ENCODE assay signal across 8 cellular contexts in genomic region chr1:93909146-93910050, GRCh38. TPM values are rescaled to one million over a fixed set of nuclear protein-coding genes. Genes with fewer than 3 reads are reported as not detected.
DNase-seq lines count a peak whose midpoint lies in the region; ATAC-seq and TF ChIP-seq lines count a peak whose summit lies in the region.

Gene GCLM (minus strand): TSS chr1:93909430. CDS start chr1:93909163, 267 bp downstream.

- in situ Hi-C loops in transverse colon (cut with MboI; ENCODE audit: low pct_ligation_motif_present in 1 of 4, low pct_unique_long_range_greater_than_20kb in 1 of 4, low sequenced_read_pairs in 3 of 4): no loop called here

- no peaks in the 10 kb centered on the region for H4K20me1 ChIP-seq in SU-DHL-6 (ENCODE audit: low read depth, low read length)

- no peaks in the 10 kb centered on the region for H3K36me3 ChIP-seq in SU-DHL-6 (ENCODE audit: low read length)
- H3K36me3 ChIP-seq in cardiac muscle cell: no peaks in the 10 kb centered on the region
- no peaks in the 10 kb centered on the region for H3K36me3 ChIP-seq in parathyroid adenoma (ENCODE audit: control insufficient read depth, insufficient read depth, low read length)
- H3K36me3 ChIP-seq in transverse colon: no peaks in the 10 kb centered on the region

- H3K4me3 ChIP-seq in GM12864 (ENCODE audit: low read depth, low read length) (peak within 1 kb of the TSS; percentile 92), NB4 (ENCODE audit: low read depth, low read length) (peak within 1 kb of the TSS; percentile 82), SU-DHL-6 (ENCODE audit: insufficient read depth, low read length, poor library complexity, severe bottlenecking) (peak within 1 kb of the TSS; percentile 65), cardiac muscle cell (peak within 1 kb of the TSS; percentile 88), parathyroid adenoma (ENCODE audit: low read depth, low read length) (peak within 1 kb of the TSS; percentile 64), transverse colon (peak within 1 kb of the TSS; percentile 63 to 94 (median 69))

- intact Hi-C loops in transverse colon (cut with DNase I; ENCODE audit: low total_unique reads): no loop called here

- peak; percentile 93 for ATAC-seq in HG02571 (IDR thresholded peaks at IDR 0.05; ENCODE audit: unreplicated experiment)

- no peaks in the 10 kb centered on the region for H3K27me3 ChIP-seq in SU-DHL-6 (ENCODE audit: low read length)
- peaks cover 11% of the 10 kb centered on the region for H3K27me3 ChIP-seq in cardiac muscle cell
- H3K27me3 ChIP-seq in parathyroid adenoma (ENCODE audit: control insufficient read depth, insufficient read depth, low read length): no peaks in the 10 kb centered on the region
- H3K27me3 ChIP-seq in transverse colon: no peaks in the 10 kb centered on the region

- peak within 1 kb of the TSS; percentile 60 for H3K27ac ChIP-seq in SU-DHL-6 (ENCODE audit: low read depth, low read length)
- H3K27ac ChIP-seq in cardiac muscle cell: peak within 1 kb of the TSS; percentile 67
- H3K27ac ChIP-seq in parathyroid adenoma: peak within 1 kb of the TSS; percentile 66
- peak within 1 kb of the TSS; percentile 87 to 95 (median 92) for H3K27ac ChIP-seq in transverse colon

- peak within 1 kb of the TSS; percentile 66 for H3K4me2 ChIP-seq in SU-DHL-6 (ENCODE audit: low read depth, low read length, poor library complexity, severe bottlenecking)
- H3K4me2 ChIP-seq in parathyroid adenoma (ENCODE audit: low read length): peak within 1 kb of the TSS; percentile 80

- H3K79me2 ChIP-seq in SU-DHL-6 (ENCODE audit: insufficient read depth, low read length) (peaks cover 41% of the 10 kb centered on the region), parathyroid adenoma (no peaks in the 10 kb centered on the region)

- peaks cover 5% of the 10 kb centered on the region for H3K4me1 ChIP-seq in cardiac muscle cell (ENCODE audit: low read depth)
- H3K4me1 ChIP-seq in parathyroid adenoma: peaks cover 5% of the 10 kb centered on the region
- H3K4me1 ChIP-seq in transverse colon: peaks cover 9 to 22% (median 14%) of the 10 kb centered on the region in 4 donors

- TF ChIP-seq CTCF in GM12864 (IDR thresholded peaks at IDR 0.05; ENCODE audit: low read depth, low read length, missing control alignments) (peak; percentile 89), NB4 (IDR thresholded peaks at IDR 0.05; ENCODE audit: low read depth, low read length) (peak; percentile 56), SU-DHL-6 (IDR thresholded peaks at IDR 0.05; ENCODE audit: insufficient read depth, low read length, poor library complexity, severe bottlenecking) (peak; percentile 81), cardiac muscle cell (IDR thresholded peaks at IDR 0.05; ENCODE audit: low read depth, low read length) (peak; percentile 68), parathyroid adenoma (IDR thresholded peaks at IDR 0.05) (peak; percentile 67), transverse colon (IDR thresholded peaks at IDR 0.05) (peak; percentile 59 to 86 (median 78))

- TF ChIP-seq EP300 in transverse colon (IDR thresholded peaks at IDR 0.05; ENCODE audit: low read depth): no peak

- DNase-seq in GM12864 (ENCODE audit: low read depth) (peak; percentile 46), NB4 (ENCODE audit: low read depth) (peak; percentile 92), cardiac muscle cell (ENCODE audit: low read depth in 1 of 2, low spot score in 1 of 2) (peak; percentile 95 to 97), transverse colon (peak; percentile 95)
- DNase-seq in activated naive CD8-positive, alpha-beta T cell treated with anti-CD3 and anti-CD28 coated beads, Interleukin-2, amount 50 U/mL, for 16 hours (ENCODE audit: low read depth, low spot score): peak; percentile 75

- H3K9me3 ChIP-seq in SU-DHL-6 (ENCODE audit: insufficient read depth, low read length): no peaks in the 10 kb centered on the region
- no peaks in the 10 kb centered on the region for H3K9me3 ChIP-seq in cardiac muscle cell (ENCODE audit: low read depth)
- no peaks in the 10 kb centered on the region for H3K9me3 ChIP-seq in parathyroid adenoma (ENCODE audit: control insufficient read depth, low read length)
- H3K9me3 ChIP-seq in transverse colon: no peaks in the 10 kb centered on the region

- no peaks in the 10 kb centered on the region for H3K9me2 ChIP-seq in SU-DHL-6 (replicated peaks; ENCODE audit: insufficient read depth, low read length)

- 0 to 1% methylated on average over 3 to 69 of the region's 102 CpGs for whole genome bisulfite sequencing in transverse colon (ENCODE audit: low coverage in 1 of 2), 2 donors

- peak within 1 kb of the TSS; percentile 83 for H3K9ac ChIP-seq in SU-DHL-6 (ENCODE audit: low read length)
- H3K9ac ChIP-seq in parathyroid adenoma: no peak within 1 kb of the TSS

- peak within 1 kb of the TSS; percentile 89 for H2AFZ ChIP-seq in SU-DHL-6 (ENCODE audit: low read depth, low read length, severe bottlenecking)
- H2AFZ ChIP-seq in parathyroid adenoma: peak within 1 kb of the TSS; percentile 72

- TF ChIP-seq POLR2A in NB4 (IDR thresholded peaks at IDR 0.05; ENCODE audit: extremely low read depth, insufficient read length): peak; percentile 60
- TF ChIP-seq POLR2A in transverse colon (IDR thresholded peaks at IDR 0.05): peak; percentile 55

- peaks cover 16% of the 10 kb centered on the region; the same call in 1 of the 2 replicates for H3F3A ChIP-seq in SU-DHL-6 (ENCODE audit: insufficient read depth)

RNA-seq across cellular contexts. Expression of gene GCLM, which starts in this region (rescaled TPM):
- total RNA-seq in cardiac muscle cell (1.0 and 1.5 TPM in 2 replicates), transverse colon (10 to 100 TPM in 2 of 4 donors, 1 to 10 TPM in 2; 6.0 to 12.5 (median 10.0) TPM)
- 5.5 and 11.1 TPM in 2 replicates for polyA plus RNA-seq in cardiac muscle cell

Comparison
In these comparisons a context has a peak if more than half of its experiments do, and no peak if none do; other contexts are left out.
1. Peak in every context shown above with its lines: DNase-seq, ATAC-seq, H3K4me3 ChIP-seq and H3K27ac ChIP-seq.
2. DNase-seq: peak in every context shown above with its lines; median percentile 96 in cardiac muscle cell; 95 in transverse colon; 92 in NB4; 75 in activated naive CD8-positive, alpha-beta T cell treated with anti-CD3 and anti-CD28 coated beads, Interleukin-2, amount 50 U/mL, for 16 hours; 46 in GM12864.